In the genomic region with DNA sequence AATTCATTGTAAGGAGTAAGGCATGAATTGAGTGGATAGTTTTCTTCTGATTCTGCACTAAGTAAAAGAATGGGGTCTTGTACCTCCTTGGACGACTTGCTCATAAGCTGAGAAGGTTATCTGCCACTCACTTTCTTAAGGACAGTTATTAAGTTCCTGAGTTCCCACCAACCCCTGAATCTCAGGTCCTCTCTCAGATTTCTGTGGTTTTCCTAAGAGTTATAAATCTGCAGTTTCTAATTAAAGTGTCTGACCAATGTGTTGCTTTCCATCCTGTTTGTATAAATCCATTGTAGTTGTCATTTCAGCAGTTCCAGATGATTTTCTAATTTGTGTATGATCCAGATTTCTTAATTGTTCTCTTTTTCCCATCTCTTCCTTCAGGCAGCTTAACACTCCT, we compare ENCODE assay signal across 19 cellular contexts. TPM values are rescaled to one million over a fixed set of nuclear protein-coding genes. Genes with fewer than 3 reads are reported as not detected.
DNase-seq lines count a peak whose midpoint lies in the region; ATAC-seq and TF ChIP-seq lines count a peak whose summit lies in the region.
"Had no signal": no experiment of that assay in that cellular context is flagged by ENCODE, and none has a peak within 500 bp of the region (broad histone marks: within the 10 kb centered on the region; RNA-seq: fewer than 3 reads in every experiment).

No MANE protein-coding gene starts in this region.

- no peak overlapping the region for H3K9ac ChIP-seq in endocrine pancreas (ENCODE audit: control insufficient read depth, insufficient read depth, low read length)
- H3K9ac ChIP-seq: BLaER1 had no signal

- intact Hi-C loops in sigmoid colon (cut with DNase I), result no loop called here

- H3K36me3 ChIP-seq in endocrine pancreas (ENCODE audit: control insufficient read depth, insufficient read depth, low read length) (no peaks in the 10 kb centered on the region), neutrophil (peaks cover 40% of the 10 kb centered on the region), sigmoid colon (peaks cover 0 to 76% (median 16%) of the 10 kb centered on the region in 4 donors)
- H3K36me3 ChIP-seq in CD8-positive, alpha-beta memory T cell (ENCODE audit: insufficient read depth, low read length), result peaks cover 36% of the 10 kb centered on the region

- WGBS in sigmoid colon, 2 donors, result 82 to 89% methylated on average over 1 of the region's 1 CpG

- H3K27ac Mint-ChIP-seq in CD8-positive, alpha-beta memory T cell, result no peak overlapping the region
- H3K27ac Mint-ChIP-seq: B cell; CD4-positive, CD25-positive, alpha-beta regulatory T cell; CD8-positive, alpha-beta T cell had no signal

- H3K9me3 Mint-ChIP-seq in CD8-positive, alpha-beta memory T cell, result no peaks in the 10 kb centered on the region
- H3K9me3 Mint-ChIP-seq: CD8-positive, alpha-beta T cell had no signal

- in situ Hi-C loops in GM13977 (cut with MboI; ENCODE audit: low pct_unique_long_range_greater_than_20kb, low sequenced_read_pairs, unreplicated experiment), result no loop called here

- no peaks in the 10 kb centered on the region for H3K9me3 ChIP-seq in endocrine pancreas (ENCODE audit: control insufficient read depth, low read length)
- H3K9me3 ChIP-seq in neutrophil, result no peaks in the 10 kb centered on the region
- no peaks in the 10 kb centered on the region for H3K9me3 ChIP-seq in sigmoid colon
- H3K9me3 ChIP-seq in CD8-positive, alpha-beta memory T cell (ENCODE audit: low read length), result no peaks in the 10 kb centered on the region
- H3K9me3 ChIP-seq: BLaER1 had no signal

- no peak for ATAC-seq in HG03442 (IDR thresholded peaks at IDR 0.05; ENCODE audit: unreplicated experiment)
- ATAC-seq: CD8-positive, alpha-beta T cell; GM12878 had no signal

- peak overlapping the region; percentile 9 for H3K4me3 ChIP-seq in LNCaP clone FGC (ENCODE audit: low read depth, low read length)
- peak overlapping the region; percentile 16 for H3K4me3 ChIP-seq in endocrine pancreas (ENCODE audit: control insufficient read depth, insufficient read depth, low read length)
- no peak overlapping the region for H3K4me3 ChIP-seq in neutrophil (ENCODE audit: low read depth in 1 of 2, low read length in 1 of 2)
- no peak overlapping the region for H3K4me3 ChIP-seq in sigmoid colon
- no peak overlapping the region for H3K4me3 ChIP-seq in CD8-positive, alpha-beta memory T cell (ENCODE audit: low read length)
- H3K4me3 ChIP-seq: BLaER1, GM12878 had no signal

- H3K27ac ChIP-seq in neutrophil (peak overlapping the region; percentile 56), sigmoid colon (peak overlapping the region in 3 of 4 donors; percentile 8 to 51 (median 14))
- H3K27ac ChIP-seq in CD8-positive, alpha-beta memory T cell (ENCODE audit: low read depth, low read length), result no peak overlapping the region
- H3K27ac ChIP-seq: BLaER1 had no signal

- H3K4me3 Mint-ChIP-seq in CD8-positive, alpha-beta memory T cell, result no peak overlapping the region
- H3K4me3 Mint-ChIP-seq: B cell; CD4-positive, CD25-positive, alpha-beta regulatory T cell; CD8-positive, alpha-beta T cell had no signal

- H3K4me1 ChIP-seq in endocrine pancreas (ENCODE audit: control insufficient read depth, insufficient read depth, low read length), result peaks cover 13% of the 10 kb centered on the region
- peaks cover 7 to 10% of the 10 kb centered on the region in 2 experiments for H3K4me1 ChIP-seq in neutrophil (ENCODE audit: control insufficient read depth in 1 of 2, insufficient read depth in 1 of 2, low read depth in 1 of 2, low read length in 1 of 2)
- H3K4me1 ChIP-seq in sigmoid colon, result no peaks in the 10 kb centered on the region
- H3K4me1 ChIP-seq in CD8-positive, alpha-beta memory T cell (ENCODE audit: insufficient read depth, low read length), result no peaks in the 10 kb centered on the region
- H3K4me1 ChIP-seq: BLaER1 had no signal

- POLR2A ChIA-PET in CD8-positive, alpha-beta memory T cell (lab: Charles Lee), result no interaction called here

- H3K36me3 Mint-ChIP-seq in CD8-positive, alpha-beta memory T cell, result peaks cover 12 to 87% (median 37%) of the 10 kb centered on the region in 3 donors

- H3K27me3 ChIP-seq in endocrine pancreas (ENCODE audit: control insufficient read depth, insufficient read depth, low read length) (no peaks in the 10 kb centered on the region), neutrophil (no peaks in the 10 kb centered on the region), sigmoid colon (no peaks in the 10 kb centered on the region)
- no peaks in the 10 kb centered on the region for H3K27me3 ChIP-seq in CD8-positive, alpha-beta memory T cell (ENCODE audit: insufficient read depth, low read length, poor library complexity, severe bottlenecking)
- H3K27me3 ChIP-seq: BLaER1 had no signal

- no peak for TF ChIP-seq POLR2A in sigmoid colon (IDR thresholded peaks at IDR 0.05)

- peaks cover 3 to 4% (median 3%) of the 10 kb centered on the region in 3 donors for H3K4me1 Mint-ChIP-seq in CD8-positive, alpha-beta memory T cell
- H3K4me1 Mint-ChIP-seq: B cell had no signal

- CTCF ChIA-PET in CD8-positive, alpha-beta memory T cell (lab: Charles Lee), result no interaction called here

- TF ChIP-seq EP300 in sigmoid colon (IDR thresholded peaks at IDR 0.05), result no peak

- TF ChIP-seq CTCF in LNCaP clone FGC (IDR thresholded peaks at IDR 0.05; ENCODE audit: control insufficient read depth, extremely low read depth, insufficient read depth) (no peak), neutrophil (IDR thresholded peaks at IDR 0.05) (no peak), sigmoid colon (IDR thresholded peaks at IDR 0.05) (no peak), GM13977 (IDR thresholded peaks at IDR 0.05; ENCODE audit: extremely low read depth, insufficient read depth, missing control alignments) (no peak)

- no peaks in the 10 kb centered on the region for H3K27me3 Mint-ChIP-seq in CD8-positive, alpha-beta memory T cell
- H3K27me3 Mint-ChIP-seq: B cell; CD4-positive, CD25-positive, alpha-beta regulatory T cell had no signal

- DNase-seq in LNCaP clone FGC (ENCODE audit: low read depth), result no peak
- DNase-seq in sigmoid colon, result no peak
- DNase-seq in GM13977 (ENCODE audit: low spot score), result no peak
- DNase-seq in CD8-positive, alpha-beta memory T cell, result no peak
- DNase-seq in NCI-H1105 (lab: John Stamatoyannopoulos, UW), result no peak
- DNase-seq: CD4-positive, CD25-positive, alpha-beta regulatory T cell; CD8-positive, alpha-beta T cell; DMS 273 treated with DMSO at 0.1 percent for 48 hours; DMS79; EL; GDM1; GOT3; HCEC 1CT had no signal

RNA-seq across cellular contexts. Expression of gene LARS2, which starts 9.4 kb away (rescaled TPM):
- 10 to 100 TPM in 2 of 4 donors, 1 to 10 TPM in 2; 6.4 to 12.5 (median 10.7) TPM for total RNA-seq in sigmoid colon
- polyA plus RNA-seq in sigmoid colon, result 10 to 100 TPM in 1 of 3 donors, 1 to 10 TPM in 2; 5.4 to 17.1 (median 5.8) TPM
- total RNA-seq in CD8-positive, alpha-beta memory T cell, result 10 to 100 TPM; 45.7 to 47.6 TPM
- 9.3 TPM for polyA plus RNA-seq in CD8-positive, alpha-beta memory T cell

Comparison
In these comparisons a context has a peak if more than half of its experiments do, and no peak if none do; other contexts are left out.
1. H3K4me3 ChIP-seq: peak in LNCaP clone FGC (single experiment) and endocrine pancreas (single experiment); none in neutrophil (0 of 2), sigmoid colon (0 of 4) and CD8-positive, alpha-beta memory T cell (single experiment).